In genomic region chr7:150954201-150954985, GRCh38 we compare ENCODE assay signal across 1 cellular context.
TF ChIP-seq lines count a peak whose summit lies in the region.

No MANE protein-coding gene starts in this region.

TF ChIP-seq in H1, 55 proteins besides CTCF, POLR2A, EP300 and RAD21:
- TF ChIP-seq HDAC2 (IDR thresholded peaks at IDR 0.05; ENCODE audit: borderline replicate concordance in 1 of 2, low read depth in 2 of 2, low read length in 2 of 2) (no peak), CTBP2 (IDR thresholded peaks at IDR 0.05; ENCODE audit: borderline replicate concordance, insufficient read depth, insufficient read length, low read length) (no peak), ASH2L (IDR thresholded peaks at IDR 0.05; ENCODE audit: low read length) (no peak), CHD1 (IDR thresholded peaks at IDR 0.05; ENCODE audit: low read depth, low read length) (no peak), CBX8 (IDR thresholded peaks at IDR 0.05; ENCODE audit: borderline replicate concordance, low read depth, low read length) (no peak), TAF7 (optimal IDR thresholded peaks at IDR 0.05; ENCODE audit: borderline replicate concordance, low read depth, low read length) (no peak), GABPA (IDR thresholded peaks at IDR 0.05; ENCODE audit: borderline replicate concordance, insufficient read depth, low read length) (no peak), SIRT6 (IDR thresholded peaks at IDR 0.05; ENCODE audit: low read length) (no peak), SP2 (IDR thresholded peaks at IDR 0.05; ENCODE audit: low read length) (no peak), NANOG (IDR thresholded peaks at IDR 0.05; ENCODE audit: insufficient read depth, low read depth, low read length, poor library complexity, severe bottlenecking) (no peak), RBBP5 (IDR thresholded peaks at IDR 0.05; ENCODE audit: borderline replicate concordance, low read depth, low read length) (no peak), SRF (IDR thresholded peaks at IDR 0.05; ENCODE audit: low read depth, low read length) (no peak), RFX5 (IDR thresholded peaks at IDR 0.05; ENCODE audit: borderline replicate concordance, low read depth, low read length) (no peak)
- TF ChIP-seq, protein P1, sequence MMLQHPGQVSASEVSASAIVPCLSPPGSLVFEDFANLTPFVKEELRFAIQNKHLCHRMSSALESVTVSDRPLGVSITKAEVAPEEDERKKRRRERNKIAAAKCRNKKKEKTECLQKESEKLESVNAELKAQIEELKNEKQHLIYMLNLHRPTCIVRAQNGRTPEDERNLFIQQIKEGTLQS (IDR thresholded peaks at IDR 0.05; ENCODE audit: insufficient read depth, low read depth, low read length): no peak
